ENCODE assay signal across 1 cellular context in genomic region chr7:25353191-25353590, GRCh38.
TF ChIP-seq lines count a peak whose summit lies in the region.

No MANE protein-coding gene starts in this region.

TF ChIP-seq in GM23338, 12 proteins besides CTCF, POLR2A, EP300 and RAD21 (continued from another document):
- no peak for TF ChIP-seq ZNF462 (CRISPR knock-in tag; IDR thresholded peaks at IDR 0.05)
- TF ChIP-seq, protein P1, sequence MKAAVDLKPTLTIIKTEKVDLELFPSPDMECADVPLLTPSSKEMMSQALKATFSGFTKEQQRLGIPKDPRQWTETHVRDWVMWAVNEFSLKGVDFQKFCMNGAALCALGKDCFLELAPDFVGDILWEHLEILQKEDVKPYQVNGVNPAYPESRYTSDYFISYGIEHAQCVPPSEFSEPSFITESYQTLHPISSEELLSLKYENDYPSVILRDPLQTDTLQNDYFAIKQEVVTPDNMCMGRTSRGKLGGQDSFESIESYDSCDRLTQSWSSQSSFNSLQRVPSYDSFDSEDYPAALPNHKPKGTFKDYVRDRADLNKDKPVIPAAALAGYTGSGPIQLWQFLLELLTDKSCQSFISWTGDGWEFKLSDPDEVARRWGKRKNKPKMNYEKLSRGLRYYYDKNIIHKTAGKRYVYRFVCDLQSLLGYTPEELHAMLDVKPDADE (IDR thresholded peaks at IDR 0.05): no peak
